In the genomic region with DNA sequence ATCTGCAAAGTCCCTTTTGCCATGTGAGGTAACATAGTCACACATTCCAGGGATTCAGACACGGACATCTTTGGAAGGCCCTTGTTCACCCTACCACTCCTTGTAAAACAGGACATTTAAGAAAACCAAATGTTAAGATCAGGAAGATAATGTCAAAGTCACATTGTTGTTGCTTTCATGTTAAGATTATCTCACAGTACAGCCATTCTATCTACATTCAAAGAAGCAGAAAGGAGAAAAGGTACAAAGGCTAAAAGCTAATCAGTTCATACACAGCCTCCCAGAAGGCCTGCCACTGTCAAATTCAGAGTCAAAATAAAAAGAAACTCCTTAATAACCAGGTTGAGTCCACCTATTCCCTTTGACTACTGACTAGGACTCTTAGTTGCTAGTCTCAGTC, we compare ENCODE assay signal across 17 cellular contexts.
DNase-seq lines count a peak whose midpoint lies in the region; ATAC-seq, FAIRE-seq and TF ChIP-seq lines count a peak whose summit lies in the region.
"Had no signal": no experiment of that assay in that cellular context is flagged by ENCODE, and none has a peak within 500 bp of the region (broad histone marks: within the 10 kb centered on the region; RNA-seq: fewer than 3 reads in every experiment).

No MANE protein-coding gene starts in this region.

- no peak overlapping the region for H4K8ac ChIP-seq in IMR-90 (ENCODE audit: low read depth in 2 of 2, low read length in 2 of 2)

- H3K4me1 ChIP-seq in IMR-90 (ENCODE audit: control insufficient read depth, insufficient read depth, low read length) (peaks cover 8% of the 10 kb centered on the region), K562 (replicated peaks in 1 of 2; ENCODE audit: control insufficient read depth in 2 of 2, insufficient read depth in 2 of 2, low read length in 2 of 2) (peaks cover 0 to 19% of the 10 kb centered on the region in 2 experiments; a peak in 3 of 5 replicates), neutrophil (ENCODE audit: control insufficient read depth in 1 of 2, insufficient read depth in 1 of 2, low read depth in 1 of 2, low read length in 1 of 2) (peaks cover 12 to 45% of the 10 kb centered on the region in 2 experiments)
- H3K4me1 ChIP-seq: HAP-1 had no signal

- H3K23ac ChIP-seq in IMR-90 (ENCODE audit: low read depth, low read length), result no peak overlapping the region

- H3K79me2 ChIP-seq in K562 (ENCODE audit: control insufficient read depth, insufficient read depth, low read length), result no peaks in the 10 kb centered on the region

- no peak overlapping the region for H3K56ac ChIP-seq in IMR-90 (ENCODE audit: extremely low read depth, insufficient read depth, low read length)

- H3K4me3 Mint-ChIP-seq in activated CD8-positive, alpha-beta T cell treated with anti-CD3 and anti-CD28 coated beads for 36 hours, result no peak overlapping the region
- H3K4me3 Mint-ChIP-seq in activated CD8-positive, alpha-beta T cell treated with anti-CD3 and anti-CD28 coated beads, Interleukin-2, amount 10 ng/mL, durations not matched to agents 7 days and 5 days, result no peak overlapping the region
- H3K4me3 Mint-ChIP-seq: CD14-positive monocyte; CD8-positive, alpha-beta T cell had no signal

- H3K18ac ChIP-seq in IMR-90 (ENCODE audit: low read depth, low read length), result no peak overlapping the region; the same call in 1 of the 2 replicates

- H3K27me3 ChIP-seq in IMR-90 (ENCODE audit: control insufficient read depth, insufficient read depth, low read length) (no peaks in the 10 kb centered on the region), K562 (ENCODE audit: control insufficient read depth in 2 of 2, insufficient read depth in 2 of 2, low read length in 2 of 2) (no peaks in the 10 kb centered on the region), neutrophil (no peaks in the 10 kb centered on the region)

- H3K27ac Mint-ChIP-seq in activated CD8-positive, alpha-beta T cell treated with anti-CD3 and anti-CD28 coated beads for 36 hours, result peak overlapping the region; percentile 52
- H3K27ac Mint-ChIP-seq in activated CD8-positive, alpha-beta T cell treated with anti-CD3 and anti-CD28 coated beads, Interleukin-2, amount 10 ng/mL, durations not matched to agents 7 days and 5 days, result no peak overlapping the region
- H3K27ac Mint-ChIP-seq: CD8-positive, alpha-beta T cell had no signal

- H2AFZ ChIP-seq in IMR-90 (replicated peaks; ENCODE audit: low read length, poor library complexity), result no peak overlapping the region
- H2AFZ ChIP-seq in K562 (ENCODE audit: low read depth, low read length), result no peak overlapping the region

- H3K9me3 ChIP-seq in IMR-90 (ENCODE audit: control insufficient read depth, insufficient read depth, low read length) (no peaks in the 10 kb centered on the region), K562 (replicated peaks; ENCODE audit: control insufficient read depth, insufficient read depth, low read depth, low read length) (no peaks in the 10 kb centered on the region), neutrophil (no peaks in the 10 kb centered on the region)
- H3K9me3 ChIP-seq: HAP-1 had no signal

- no peaks in the 10 kb centered on the region for H3K79me1 ChIP-seq in IMR-90 (ENCODE audit: low read depth in 1 of 2, low read length in 2 of 2)

- TF ChIP-seq RAD21 in IMR-90 (IDR thresholded peaks at IDR 0.05; ENCODE audit: low read length), result no peak
- TF ChIP-seq RAD21 in K562 (CRISPR knock-in tag; conservative IDR thresholded peaks at IDR 0.05 in 1 of 2, IDR thresholded peaks at IDR 0.05 in 1 of 2), result no peak

- H3K9ac ChIP-seq in IMR-90 (ENCODE audit: low read depth, low read length) (no peak overlapping the region), K562 (ENCODE audit: insufficient read depth in 1 of 2, low read depth in 2 of 2, low read length in 2 of 2) (no peak overlapping the region)

- no peaks in the 10 kb centered on the region for H3K27me3 Mint-ChIP-seq in activated CD8-positive, alpha-beta T cell treated with anti-CD3 and anti-CD28 coated beads for 36 hours
- no peaks in the 10 kb centered on the region for H3K27me3 Mint-ChIP-seq in activated CD8-positive, alpha-beta T cell treated with anti-CD3 and anti-CD28 coated beads, Interleukin-2, amount 10 ng/mL, durations not matched to agents 7 days and 5 days (ENCODE audit: low read depth)

- peaks cover 7% of the 10 kb centered on the region for H3K9me3 Mint-ChIP-seq in activated CD8-positive, alpha-beta T cell treated with anti-CD3 and anti-CD28 coated beads for 36 hours
- peaks cover 4% of the 10 kb centered on the region for H3K9me3 Mint-ChIP-seq in activated CD8-positive, alpha-beta T cell treated with anti-CD3 and anti-CD28 coated beads, Interleukin-2, amount 10 ng/mL, durations not matched to agents 7 days and 5 days (ENCODE audit: insufficient read depth)

- dilution Hi-C loops in IMR-90 (cut with HindIII; ENCODE audit: low sequenced_read_pairs, unreplicated experiment), result no loop called here

- POLR2A ChIA-PET in activated CD8-positive, alpha-beta T cell treated with anti-CD3 and anti-CD28 coated beads for 36 hours (lab: Charles Lee), result interaction anchor here (1.3 kb wide), 1 partner anchor 11 kb away, joined by 3 read pairs; no protein-coding TSS in a partner anchor
- POLR2A ChIA-PET in activated CD8-positive, alpha-beta T cell treated with anti-CD3 and anti-CD28 coated beads, Interleukin-2, amount 10 ng/mL, durations not matched to agents 7 days and 5 days (lab: Charles Lee), result no interaction called here
- POLR2A ChIA-PET in IMR-90 (lab: Charles Lee; ENCODE audit: unreplicated experiment) (no interaction called here), K562 (lab: Yijun Ruan, JAX) (no interaction called here)

- TF ChIP-seq CTCF in activated CD8-positive, alpha-beta T cell treated with anti-CD3 and anti-CD28 coated beads for 36 hours (IDR thresholded peaks at IDR 0.05), result no peak
- TF ChIP-seq CTCF in IMR-90 (conservative IDR thresholded peaks at IDR 0.05; ENCODE audit: low read depth, low read length), result no peak
- no peak for TF ChIP-seq CTCF in K562 (IDR thresholded peaks at IDR 0.05 in 2 of 3, conservative IDR thresholded peaks at IDR 0.05 in 1 of 3; ENCODE audit: insufficient read depth in 2 of 3, low read depth in 1 of 3, low read length in 3 of 3)
- TF ChIP-seq CTCF in neutrophil (IDR thresholded peaks at IDR 0.05), result no peak

- H3K4me3 ChIP-seq in IMR-90 (ENCODE audit: insufficient read depth, low read depth, low read length) (no peak overlapping the region), K562 (no peak overlapping the region), neutrophil (ENCODE audit: low read depth in 1 of 2, low read length in 1 of 2) (no peak overlapping the region)
- H3K4me3 ChIP-seq: HAP-1 had no signal

- no CpG with 5 or more reads among the region's 1 CpG for WGBS in IMR-90 (ENCODE audit: extremely low coverage in 2 of 2, insufficient read length in 1 of 2), 2 experiments
- 0% methylated on average over 1 of the region's 1 CpG for WGBS in K562 (ENCODE audit: insufficient coverage, low coverage, missing lambda C conversion rate)

- H4K91ac ChIP-seq in IMR-90 (ENCODE audit: insufficient read depth, low read depth, low read length), result no peak overlapping the region

- no peak overlapping the region for H2BK15ac ChIP-seq in IMR-90 (ENCODE audit: low read depth, low read length)

- no peak overlapping the region for H3K27ac ChIP-seq in IMR-90 (ENCODE audit: insufficient read depth, low read length)
- H3K27ac ChIP-seq in K562 (ENCODE audit: extremely low read depth, low read depth, low read length), result no peak overlapping the region
- H3K27ac ChIP-seq in neutrophil, result peak overlapping the region; percentile 28
- H3K27ac ChIP-seq: 22Rv1, HL-60 had no signal

- no peak overlapping the region for H2AK9ac ChIP-seq in IMR-90 (replicated peaks; ENCODE audit: low read depth, low read length, poor library complexity)

- no peak for ATAC-seq in activated CD8-positive, alpha-beta T cell treated with anti-CD3 and anti-CD28 coated beads for 36 hours
- no peak for ATAC-seq in activated CD8-positive, alpha-beta T cell treated with anti-CD3 and anti-CD28 coated beads, Interleukin-2, amount 10 ng/mL, durations not matched to agents 7 days and 5 days
- ATAC-seq in IMR-90 (ENCODE audit: low read depth) (no peak), K562 (no peak; the same call in 2 of the 3 replicates)
- ATAC-seq: CD8-positive, alpha-beta T cell had no signal

- no peak overlapping the region for H2AK5ac ChIP-seq in IMR-90 (ENCODE audit: low read depth, low read length)

- no peak for TF ChIP-seq POLR2A in IMR-90 (IDR thresholded peaks at IDR 0.05; ENCODE audit: low read depth, low read length)
- TF ChIP-seq POLR2A in K562 (conservative IDR thresholded peaks at IDR 0.05), result no peak

- no peaks in the 10 kb centered on the region for H3K36me3 ChIP-seq in IMR-90 (ENCODE audit: control insufficient read depth, insufficient read depth, low read length)
- H3K36me3 ChIP-seq in K562 (ENCODE audit: control insufficient read depth, insufficient read depth, low read length), result no peaks in the 10 kb centered on the region
- peaks cover 33% of the 10 kb centered on the region for H3K36me3 ChIP-seq in neutrophil
- H3K36me3 ChIP-seq: HAP-1 had no signal

- no peak overlapping the region for H2BK5ac ChIP-seq in IMR-90 (ENCODE audit: low read depth, low read length, poor library complexity, severe bottlenecking)

- no peaks in the 10 kb centered on the region for H4K20me1 ChIP-seq in IMR-90 (ENCODE audit: insufficient read depth, low read length)
- no peaks in the 10 kb centered on the region for H4K20me1 ChIP-seq in K562 (replicated peaks; ENCODE audit: control insufficient read depth, insufficient read depth, low read length)

- FAIRE-seq in K562 (lab: Jason Lieb, UNC), result no peak
- FAIRE-seq: H1 had no signal

- CTCF ChIA-PET in activated CD8-positive, alpha-beta T cell treated with anti-CD3 and anti-CD28 coated beads for 36 hours (lab: Charles Lee), result no interaction called here
- CTCF ChIA-PET in activated CD8-positive, alpha-beta T cell treated with anti-CD3 and anti-CD28 coated beads, Interleukin-2, amount 10 ng/mL, durations not matched to agents 7 days and 5 days (lab: Charles Lee), result interaction anchor here (0.7 kb wide), 1 partner anchor 1112 kb away, joined by 3 read pairs; no protein-coding TSS in a partner anchor
- CTCF ChIA-PET in IMR-90 (lab: Yijun Ruan, JAX) (no interaction called here), K562 (lab: Yijun Ruan, JAX; ENCODE audit: low intra/inter-chr PET ratio) (no interaction called here)

- no peak overlapping the region for H3K4ac ChIP-seq in IMR-90 (ENCODE audit: low read depth, low read length)

- no peak overlapping the region; the same call in 1 of the 2 replicates for H2BK20ac ChIP-seq in IMR-90 (ENCODE audit: low read depth, low read length)

- no TSS peak for BruUV-seq in IMR-90 (replicated peaks; lab: Mats Ljungman, UMichigan)
- BruUV-seq in K562 (replicated peaks; lab: Mats Ljungman, UMichigan), result no TSS peak

- H3K9me1 ChIP-seq in IMR-90 (ENCODE audit: insufficient read depth, low read length) (no peaks in the 10 kb centered on the region), K562 (ENCODE audit: control insufficient read depth, insufficient read depth, low read length) (no peaks in the 10 kb centered on the region)

- peak overlapping the region; percentile 3; the same call in 1 of the 2 replicates for H2BK120ac ChIP-seq in IMR-90 (ENCODE audit: low read depth, low read length)

- no peak overlapping the region for H4K5ac ChIP-seq in IMR-90 (ENCODE audit: low read depth, low read length)

- in situ Hi-C loops in IMR-90 (cut with MboI; ENCODE audit: low sequenced_read_pairs), result no loop called here
- in situ Hi-C loops in K562 (cut with MboI), result no loop called here

- H3K4me1 Mint-ChIP-seq in activated CD8-positive, alpha-beta T cell treated with anti-CD3 and anti-CD28 coated beads for 36 hours (ENCODE audit: low read depth), result peaks cover 57% of the 10 kb centered on the region
- H3K4me1 Mint-ChIP-seq in activated CD8-positive, alpha-beta T cell treated with anti-CD3 and anti-CD28 coated beads, Interleukin-2, amount 10 ng/mL, durations not matched to agents 7 days and 5 days (ENCODE audit: low read depth), result no peaks in the 10 kb centered on the region

- 0 out of 2 replicates have a peak, but pooled peaks have one; percentile 20 for TF ChIP-seq EP300 in K562 (IDR thresholded peaks at IDR 0.05; ENCODE audit: low read length)

- intact Hi-C loops in activated CD8-positive, alpha-beta T cell treated with anti-CD3 and anti-CD28 coated beads for 36 hours (cut with micrococcal nuclease), result no loop called here
- intact Hi-C loops in IMR-90 (cut with micrococcal nuclease), result loop anchor here (10.0 kb wide), 1 partner anchor 372 kb away; no protein-coding TSS in a partner anchor
- intact Hi-C loops in K562 (cut with micrococcal nuclease), result no loop called here

- no peak overlapping the region for H3K4me2 ChIP-seq in IMR-90 (ENCODE audit: low read depth, low read length)
- H3K4me2 ChIP-seq in K562 (ENCODE audit: insufficient read depth, low read length), result no peak overlapping the region

- no peak for DNase-seq in activated CD8-positive, alpha-beta T cell treated with anti-CD3 and anti-CD28 coated beads for 36 hours
- no peak for DNase-seq in activated CD8-positive, alpha-beta T cell treated with anti-CD3 and anti-CD28 coated beads, Interleukin-2, amount 10 ng/mL, durations not matched to agents 7 days and 5 days
- DNase-seq in IMR-90 (no peak), K562 (ENCODE audit: extremely low read depth in 1 of 4, low spot score in 3 of 4) (no peak), OCI-M2 (lab: John Stamatoyannopoulos, UW; ENCODE audit: unreplicated experiment) (no peak), HPDE6-E6E7 (ENCODE audit: extremely low spot score) (no peak)
- no peak for DNase-seq in stimulated activated CD8-positive, alpha-beta memory T cell treated with anti-CD3 and anti-CD28 coated beads, Interleukin-4, amount 100 ng/mL, for 48 hours
- DNase-seq: CD8-positive, alpha-beta T cell; COR-L47; DND-41; GDM1 had no signal

- H3K14ac ChIP-seq in IMR-90 (replicated peaks; ENCODE audit: low read depth, low read length), result no peak overlapping the region

- peaks cover 63% of the 10 kb centered on the region for H3K36me3 Mint-ChIP-seq in activated CD8-positive, alpha-beta T cell treated with anti-CD3 and anti-CD28 coated beads for 36 hours (ENCODE audit: low read depth)
- H3K36me3 Mint-ChIP-seq in activated CD8-positive, alpha-beta T cell treated with anti-CD3 and anti-CD28 coated beads, Interleukin-2, amount 10 ng/mL, durations not matched to agents 7 days and 5 days (ENCODE audit: low read depth), result peaks cover 62% of the 10 kb centered on the region
